ENCODE assay signal across 19 cellular contexts in genomic region chr6:84424956-84425355, GRCh38.
DNase-seq lines count a peak whose midpoint lies in the region; ATAC-seq, FAIRE-seq and TF ChIP-seq lines count a peak whose summit lies in the region.
"Had no signal": no experiment of that assay in that cellular context is flagged by ENCODE, and none has a peak within 500 bp of the region (broad histone marks: within the 10 kb centered on the region; RNA-seq: fewer than 3 reads in every experiment).

No MANE protein-coding gene starts in this region.

- TF ChIP-seq RAD21 in H1 (IDR thresholded peaks at IDR 0.05 in 1 of 2, conservative IDR thresholded peaks at IDR 0.05 in 1 of 2; ENCODE audit: low read depth in 2 of 2, low read length in 2 of 2), result no peak

- H3K4me2 ChIP-seq in GM23338 (peak overlapping the region; percentile 1), H1 (ENCODE audit: insufficient read depth in 1 of 2, low read depth in 2 of 2, low read length in 2 of 2) (peak overlapping the region; percentile 33 to 42; a peak in 2 of 4 replicates), neural progenitor cell (peak overlapping the region; percentile 59)
- H3K4me2 ChIP-seq: PC-9 had no signal

- H3K4ac ChIP-seq in H1 (replicated peaks; ENCODE audit: insufficient read length, low read depth, low read length), result no peak overlapping the region

- CTCF ChIA-PET in H1 (lab: Charles Lee; ENCODE audit: partially characterized antibody), result interaction anchor here (0.6 to 1.8 kb wide), 12 partner anchors 19 to 702 kb away, joined by 3 to 5 read pairs (median 3); no protein-coding TSS in a partner anchor

- no peak overlapping the region for H3K27ac ChIP-seq in GM23338 (ENCODE audit: low read depth)
- H3K27ac ChIP-seq in H1 (ENCODE audit: low read depth, low read length), result no peak overlapping the region
- H3K27ac ChIP-seq in neural progenitor cell, result no peak overlapping the region
- no peak overlapping the region for H3K27ac ChIP-seq in kidney (ENCODE audit: low read depth in 2 of 2, low read length in 2 of 2)
- H3K27ac ChIP-seq: PC-9 had no signal

- H3K14ac ChIP-seq in H1 (ENCODE audit: insufficient read length), result no peak overlapping the region

- H4K20me1 ChIP-seq in GM23338 (replicated peaks; ENCODE audit: insufficient read depth), result no peaks in the 10 kb centered on the region
- no peaks in the 10 kb centered on the region for H4K20me1 ChIP-seq in H1 (replicated peaks in 1 of 2; ENCODE audit: control insufficient read depth in 1 of 2, insufficient read depth in 2 of 2, low read length in 2 of 2)
- peaks cover 3% of the 10 kb centered on the region for H4K20me1 ChIP-seq in neural progenitor cell (ENCODE audit: low read depth)

- H3K27me3 Mint-ChIP-seq in GM23338 (ENCODE audit: insufficient read depth, low read depth, poor library complexity) (peaks cover 2% of the 10 kb centered on the region), neural progenitor cell (ENCODE audit: insufficient read depth, low read depth) (peaks cover 3% of the 10 kb centered on the region)

- intact Hi-C loops in kidney (cut with DNase I), result no loop called here

- no peaks in the 10 kb centered on the region for H3K27me3 ChIP-seq in GM23338 (ENCODE audit: insufficient read depth)
- H3K27me3 ChIP-seq in H1 (replicated peaks in 1 of 4; ENCODE audit: control insufficient read depth in 3 of 4, extremely low read depth in 1 of 4, insufficient read depth in 3 of 4, low read length in 3 of 4), result no peaks in the 10 kb centered on the region
- H3K27me3 ChIP-seq in neural progenitor cell, result no peaks in the 10 kb centered on the region

- H4K8ac ChIP-seq in H1 (ENCODE audit: extremely low read depth, insufficient read depth, low read length), result no peak overlapping the region

- H3K4me1 ChIP-seq in GM23338 (ENCODE audit: insufficient read depth) (peaks cover 39% of the 10 kb centered on the region), H1 (replicated peaks in 1 of 4; ENCODE audit: control insufficient read depth in 3 of 4, insufficient read depth in 4 of 4, low read length in 3 of 4) (peaks cover 0 to 7% (median 2%) of the 10 kb centered on the region in 4 experiments; a peak in 2 of 7 replicates), neural progenitor cell (peaks cover 35% of the 10 kb centered on the region), kidney (ENCODE audit: control insufficient read depth in 1 of 2, insufficient read depth in 1 of 2, low read depth in 1 of 2, low read length in 2 of 2) (no peaks in the 10 kb centered on the region)
- H3K4me1 ChIP-seq: BE2C had no signal

- H3K9ac ChIP-seq in H1 (replicated peaks in 1 of 4; ENCODE audit: extremely low read depth in 1 of 4, low read depth in 3 of 4, low read length in 3 of 4) (no peak overlapping the region), neural progenitor cell (no peak overlapping the region), kidney (ENCODE audit: low read length in 2 of 2) (no peak overlapping the region)

- no peaks in the 10 kb centered on the region for H3K79me1 ChIP-seq in H1 (ENCODE audit: low read depth, low read length)

- no peak for DNase-seq in GM23338 (ENCODE audit: low spot score)
- peak; percentile 17 for DNase-seq in NCI-H146 treated with DMSO at 0.1 percent for 48 hours (lab: John Stamatoyannopoulos, UW; ENCODE audit: unreplicated experiment)
- DNase-seq in H1 (ENCODE audit: low read depth in 1 of 2, low spot score in 2 of 2), result no peak
- no peak for DNase-seq in neural progenitor cell (ENCODE audit: low spot score)
- no peak for DNase-seq in DMS114 treated with DMSO at 0.1 percent for 48 hours (lab: John Stamatoyannopoulos, UW; ENCODE audit: unreplicated experiment)
- DNase-seq in GOT3 (lab: John Stamatoyannopoulos, UW), result no peak
- no peak for DNase-seq in kidney
- DNase-seq: BE2C, EL, H9, HFFc6, Karpas-422, NCI-H1417 treated with DMSO at 0.1 percent for 48 hours, NCI-H2029, NCI-H524 treated with DMSO at 0.1 percent for 48 hours, PC-9, RPMI8226, SIG-M5 had no signal

- TF ChIP-seq CTCF in GM23338 (conservative IDR thresholded peaks at IDR 0.05; ENCODE audit: low read depth in 2 of 2) (no peak), H1 (IDR thresholded peaks at IDR 0.05; ENCODE audit: control extremely low read depth in 1 of 3, insufficient read depth in 1 of 3, low read depth in 1 of 3, low read length in 3 of 3) (no peak), neural progenitor cell (IDR thresholded peaks at IDR 0.05) (no peak), kidney (IDR thresholded peaks at IDR 0.05; ENCODE audit: borderline replicate concordance, extremely low read depth, insufficient read depth) (no peak)

- TF ChIP-seq EP300 in H1 (IDR thresholded peaks at IDR 0.05; ENCODE audit: borderline replicate concordance in 1 of 2, low read depth in 2 of 2, low read length in 2 of 2), result no peak

- no peak overlapping the region for H3K23ac ChIP-seq in H1 (ENCODE audit: insufficient read length)

- no peaks in the 10 kb centered on the region for H3K23me2 ChIP-seq in H1 (ENCODE audit: low read depth, low read length)

- no peak overlapping the region for H3K27ac Mint-ChIP-seq in GM23338
- H3K27ac Mint-ChIP-seq in neural progenitor cell, result no peak overlapping the region
- H3K27ac Mint-ChIP-seq: H9, HFFc6 had no signal

- H4K91ac ChIP-seq in H1 (replicated peaks; ENCODE audit: insufficient read length, low read length), result no peak overlapping the region

- no peak overlapping the region for H2AFZ ChIP-seq in GM23338
- no peak overlapping the region for H2AFZ ChIP-seq in H1 (ENCODE audit: low read length)
- H2AFZ ChIP-seq in neural progenitor cell (replicated peaks), result no peak overlapping the region
- H2AFZ ChIP-seq: PC-9 had no signal

- H3F3A ChIP-seq in GM23338 (replicated peaks; ENCODE audit: low read depth) (no peaks in the 10 kb centered on the region), neural progenitor cell (ENCODE audit: low read depth) (peaks cover 23% of the 10 kb centered on the region)

- no peaks in the 10 kb centered on the region for H3K9me2 ChIP-seq in GM23338 (ENCODE audit: insufficient read depth)

- H3K9me3 ChIP-seq in H1 (ENCODE audit: insufficient read depth in 2 of 2, low read depth in 1 of 2, low read length in 1 of 2), result no peaks in the 10 kb centered on the region
- H3K9me3 ChIP-seq in neural progenitor cell (ENCODE audit: low read depth), result no peaks in the 10 kb centered on the region
- H3K9me3 ChIP-seq in kidney (ENCODE audit: control insufficient read depth in 1 of 2, low read length in 2 of 2), result no peaks in the 10 kb centered on the region
- H3K9me3 ChIP-seq: BE2C had no signal

- no peak overlapping the region for H2BK15ac ChIP-seq in H1 (ENCODE audit: low read length)

- H3K4me3 ChIP-seq in GM23338 (no peak overlapping the region), H1 (ENCODE audit: extremely low read depth in 1 of 4, insufficient read depth in 2 of 4, low read depth in 3 of 4, low read length in 4 of 4) (no peak overlapping the region), neural progenitor cell (no peak overlapping the region), kidney (ENCODE audit: low read length in 2 of 2) (no peak overlapping the region)
- H3K4me3 ChIP-seq: PC-9 had no signal

- no peaks in the 10 kb centered on the region for H3K9me3 Mint-ChIP-seq in GM23338
- no peaks in the 10 kb centered on the region for H3K9me3 Mint-ChIP-seq in neural progenitor cell
- H3K9me3 Mint-ChIP-seq: H9, HFFc6 had no signal

- H4K5ac ChIP-seq in H1 (ENCODE audit: insufficient read length, low read depth, low read length), result no peak overlapping the region

- H3K4me3 Mint-ChIP-seq in GM23338 (no peak overlapping the region), neural progenitor cell (no peak overlapping the region)
- H3K4me3 Mint-ChIP-seq: H9, HFFc6 had no signal

- H3K36me3 ChIP-seq in GM23338 (ENCODE audit: insufficient read depth), result no peaks in the 10 kb centered on the region
- H3K36me3 ChIP-seq in H1 (ENCODE audit: control insufficient read depth in 2 of 4, insufficient read depth in 4 of 4, low read length in 3 of 4), result no peaks in the 10 kb centered on the region
- no peaks in the 10 kb centered on the region for H3K36me3 ChIP-seq in neural progenitor cell
- no peaks in the 10 kb centered on the region for H3K36me3 ChIP-seq in kidney (ENCODE audit: control insufficient read depth in 1 of 2, insufficient read depth in 2 of 2, low read length in 2 of 2)
- H3K36me3 ChIP-seq: BE2C had no signal

- H2AK5ac ChIP-seq in H1 (ENCODE audit: low read depth, low read length), result no peak overlapping the region

- H3K36me3 Mint-ChIP-seq in GM23338 (ENCODE audit: low read depth) (no peaks in the 10 kb centered on the region), neural progenitor cell (no peaks in the 10 kb centered on the region)

- H2BK5ac ChIP-seq in H1 (ENCODE audit: low read depth, low read length), result no peak overlapping the region

- peak overlapping the region; percentile 17; the same call in 1 of the 2 replicates for H3K18ac ChIP-seq in H1 (ENCODE audit: extremely low read depth, low read length)

- FAIRE-seq in H1 (lab: Jason Lieb, UNC) (no peak), kidney (lab: Jason Lieb, UNC) (no peak)
- FAIRE-seq: D721Med had no signal

- POLR2A ChIA-PET in H1 (lab: Charles Lee; ENCODE audit: partially characterized antibody), result no interaction called here

- no peak overlapping the region for H2BK20ac ChIP-seq in H1 (ENCODE audit: low read length)

- H3K79me2 ChIP-seq in GM23338 (replicated peaks; ENCODE audit: insufficient read depth) (no peaks in the 10 kb centered on the region), H1 (ENCODE audit: control insufficient read depth in 1 of 2, insufficient read depth in 2 of 2, low read length in 2 of 2) (no peaks in the 10 kb centered on the region), neural progenitor cell (ENCODE audit: low read depth) (no peaks in the 10 kb centered on the region)

- 69% methylated on average over 4 of the region's 4 CpGs; no CpG with 5 or more reads in 1 of the 2 experiments for WGBS in H1 (ENCODE audit: extremely low coverage in 1 of 2, insufficient coverage in 1 of 2, insufficient read length in 1 of 2, insufficient replicate concordance in 2 of 2, low coverage in 1 of 2, low lambda C conversion rate in 2 of 2, missing lambda C conversion rate in 1 of 2), 2 experiments

- no peak overlapping the region for H2BK12ac ChIP-seq in H1 (ENCODE audit: low read depth, low read length)

- H3K4me1 Mint-ChIP-seq in GM23338, result peaks cover 23% of the 10 kb centered on the region; the same call in 2 of the 3 replicates
- H3K4me1 Mint-ChIP-seq in neural progenitor cell, result peaks cover 5% of the 10 kb centered on the region

- TF ChIP-seq POLR2A in H1 (IDR thresholded peaks at IDR 0.05; ENCODE audit: control extremely low read depth in 1 of 2, low read depth in 2 of 2, low read length in 2 of 2), result no peak

- H2BK120ac ChIP-seq in H1 (replicated peaks; ENCODE audit: low read depth, low read length), result no peak overlapping the region

- ATAC-seq in GM23338, result no peak

- H3K56ac ChIP-seq in H1 (replicated peaks; ENCODE audit: insufficient read length, low read depth, low read length), result no peak overlapping the region

TF ChIP-seq in H1, 55 proteins besides CTCF, POLR2A, EP300 and RAD21:
- TF ChIP-seq TCF12 (IDR thresholded peaks at IDR 0.05; ENCODE audit: low read depth, low read length), result no peak

Comparison
In these comparisons a context has a peak if more than half of its experiments do, and no peak if none do; other contexts are left out.
1. H3K4me2 ChIP-seq: peak in every context shown above with its lines; median percentile 59 in neural progenitor cell; 38 in H1; 1 in GM23338.